Comparison of ENCODE assay signal across 16 cellular contexts in genomic region chr2:240350696-240351087, GRCh38.
"Had no signal": no experiment of that assay in that cellular context is flagged by ENCODE, and none has a peak within 500 bp of the region (broad histone marks: within the 10 kb centered on the region; RNA-seq: fewer than 3 reads in every experiment).

No MANE protein-coding gene starts in this region.

- H3K27me3 ChIP-seq: ascending aorta had no signal

- H3K9me3 ChIP-seq: psoas muscle had no signal

- H3K4me3 Mint-ChIP-seq: activated CD4-positive, alpha-beta memory T cell treated with anti-CD3 and anti-CD28 coated beads, Interleukin-2, amount 10 ng/mL, durations not matched to agents 7 days and 5 days; activated CD4-positive, alpha-beta T cell treated with anti-CD3 and anti-CD28 coated beads for 36 hours; activated naive CD8-positive, alpha-beta T cell treated with anti-CD3 and anti-CD28 coated beads, Interleukin-2, amount 50 U/mL, for 24 hours; activated T-cell treated with anti-CD3 and anti-CD28 coated beads, Interleukin-2, amount 50 U/mL, for 72 hours; T-cell had no signal

- H3K27ac Mint-ChIP-seq: activated CD4-positive, alpha-beta memory T cell treated with anti-CD3 and anti-CD28 coated beads, Interleukin-2, amount 10 ng/mL, durations not matched to agents 7 days and 5 days; activated CD4-positive, alpha-beta T cell treated with anti-CD3 and anti-CD28 coated beads for 36 hours; activated naive CD8-positive, alpha-beta T cell treated with anti-CD3 and anti-CD28 coated beads, Interleukin-2, amount 50 U/mL, for 24 hours; activated T-cell treated with anti-CD3 and anti-CD28 coated beads, Interleukin-2, amount 50 U/mL, for 72 hours; naive B cell; T-cell had no signal

- H3K27me3 Mint-ChIP-seq: activated CD4-positive, alpha-beta memory T cell treated with anti-CD3 and anti-CD28 coated beads, Interleukin-2, amount 10 ng/mL, durations not matched to agents 7 days and 5 days; activated naive CD8-positive, alpha-beta T cell treated with anti-CD3 and anti-CD28 coated beads, Interleukin-2, amount 50 U/mL, for 24 hours had no signal

- H3K4me1 Mint-ChIP-seq: activated CD4-positive, alpha-beta memory T cell treated with anti-CD3 and anti-CD28 coated beads, Interleukin-2, amount 10 ng/mL, durations not matched to agents 7 days and 5 days; activated CD4-positive, alpha-beta T cell treated with anti-CD3 and anti-CD28 coated beads for 36 hours; activated naive CD8-positive, alpha-beta T cell treated with anti-CD3 and anti-CD28 coated beads, Interleukin-2, amount 50 U/mL, for 24 hours; naive B cell; T-cell had no signal

- H3K36me3 Mint-ChIP-seq: naive B cell, T-cell had no signal

- ATAC-seq: activated CD4-positive, alpha-beta T cell treated with anti-CD3 and anti-CD28 coated beads for 36 hours; activated naive CD8-positive, alpha-beta T cell treated with anti-CD3 and anti-CD28 coated beads, Interleukin-2, amount 50 U/mL, for 24 hours; activated T-cell treated with anti-CD3 and anti-CD28 coated beads, Interleukin-2, amount 50 U/mL, for 72 hours; foreskin keratinocyte; T-cell had no signal

- H3K36me3 ChIP-seq: ascending aorta, esophagus squamous epithelium, WERI-Rb-1 had no signal

- H3K4me3 ChIP-seq: ascending aorta, esophagus squamous epithelium, psoas muscle had no signal

- DNase-seq: activated CD4-positive, alpha-beta memory T cell treated with anti-CD3 and anti-CD28 coated beads, Interleukin-2, amount 10 ng/mL, durations not matched to agents 7 days and 5 days; activated CD4-positive, alpha-beta T cell treated with anti-CD3 and anti-CD28 coated beads for 36 hours; activated CD8-positive, alpha-beta memory T cell treated with anti-CD3 and anti-CD28 coated beads, Interleukin-2, amount 50 U/mL, for 4 hours; activated naive CD8-positive, alpha-beta T cell treated with anti-CD3 and anti-CD28 coated beads, Interleukin-2, amount 50 U/mL, for 24 hours; activated T-cell treated with anti-CD3 and anti-CD28 coated beads, Interleukin-2, amount 50 U/mL, for 72 hours; esophagus squamous epithelium; foreskin keratinocyte; naive B cell; stimulated activated CD4-positive, alpha-beta T cell treated with anti-CD3 and anti-CD28 coated beads, Interleukin-2, amount 100 ng/mL, for 48 hours; stimulated activated naive CD4-positive, alpha-beta T cell treated with Interleukin-2 at 50 U/mL for 16 hours; T-cell; T1000; trophoblast cell; WERI-Rb-1 had no signal

- H3K27ac ChIP-seq: ascending aorta, esophagus squamous epithelium, foreskin keratinocyte, psoas muscle, WERI-Rb-1 had no signal

- H3K9me3 Mint-ChIP-seq: activated CD4-positive, alpha-beta memory T cell treated with anti-CD3 and anti-CD28 coated beads, Interleukin-2, amount 10 ng/mL, durations not matched to agents 7 days and 5 days; activated naive CD8-positive, alpha-beta T cell treated with anti-CD3 and anti-CD28 coated beads, Interleukin-2, amount 50 U/mL, for 24 hours; activated T-cell treated with anti-CD3 and anti-CD28 coated beads, Interleukin-2, amount 50 U/mL, for 72 hours; T-cell had no signal
